Comparison of ENCODE assay signal across 21 cellular contexts in genomic region chr10:11927746-11928145, GRCh38.
DNase-seq lines count a peak whose midpoint lies in the region; ATAC-seq lines count a peak whose summit lies in the region.
"Had no signal": no experiment of that assay in that cellular context is flagged by ENCODE, and none has a peak within 500 bp of the region (broad histone marks: within the 10 kb centered on the region; RNA-seq: fewer than 3 reads in every experiment).

No MANE protein-coding gene starts in this region.

- no peak for ATAC-seq in activated CD8-positive, alpha-beta memory T cell treated with anti-CD3 and anti-CD28 coated beads, Interleukin-2, amount 10 ng/mL, durations not matched to agents 7 days and 5 days
- ATAC-seq in activated naive CD8-positive, alpha-beta T cell treated with anti-CD3 and anti-CD28 coated beads, Interleukin-2, amount 50 U/mL, for 24 hours = no peak
- no peak for ATAC-seq in stimulated activated naive B cell treated with anti-CD40 and anti-IgM and Interleukin-4, amounts not matched to agents 10 μg/mL and 1 μg/mL and 100 μg/mL, for 72 hours (replicated peaks)
- ATAC-seq in stimulated activated memory B cell treated with anti-CD40 and anti-IgM and Interleukin-4, amounts not matched to agents 10 μg/mL and 1 μg/mL and 100 μg/mL, for 72 hours = no peak

- H3K27ac Mint-ChIP-seq in activated CD8-positive, alpha-beta memory T cell treated with anti-CD3 and anti-CD28 coated beads, Interleukin-2, amount 10 ng/mL, durations not matched to agents 7 days and 5 days = peak overlapping the region; percentile 14
- peak overlapping the region; percentile 17 for H3K27ac Mint-ChIP-seq in activated naive CD8-positive, alpha-beta T cell treated with anti-CD3 and anti-CD28 coated beads, Interleukin-2, amount 50 U/mL, for 24 hours
- H3K27ac Mint-ChIP-seq in stimulated activated naive B cell treated with anti-CD40 and anti-IgM and Interleukin-4, amounts not matched to agents 10 μg/mL and 1 μg/mL and 100 μg/mL, for 72 hours = peak overlapping the region; percentile 20
- H3K27ac Mint-ChIP-seq in stimulated activated memory B cell treated with anti-CD40 and anti-IgM and Interleukin-4, amounts not matched to agents 10 μg/mL and 1 μg/mL and 100 μg/mL, for 72 hours = no peak overlapping the region
- H3K27ac Mint-ChIP-seq: CD4-positive, alpha-beta T cell; HFFc6 had no signal

- H3K4me3 Mint-ChIP-seq in activated CD8-positive, alpha-beta memory T cell treated with anti-CD3 and anti-CD28 coated beads, Interleukin-2, amount 10 ng/mL, durations not matched to agents 7 days and 5 days = no peak overlapping the region
- no peak overlapping the region for H3K4me3 Mint-ChIP-seq in activated naive CD8-positive, alpha-beta T cell treated with anti-CD3 and anti-CD28 coated beads, Interleukin-2, amount 50 U/mL, for 24 hours
- H3K4me3 Mint-ChIP-seq in stimulated activated naive B cell treated with anti-CD40 and anti-IgM and Interleukin-4, amounts not matched to agents 10 μg/mL and 1 μg/mL and 100 μg/mL, for 72 hours = no peak overlapping the region
- no peak overlapping the region for H3K4me3 Mint-ChIP-seq in stimulated activated memory B cell treated with anti-CD40 and anti-IgM and Interleukin-4, amounts not matched to agents 10 μg/mL and 1 μg/mL and 100 μg/mL, for 72 hours
- H3K4me3 Mint-ChIP-seq: CD4-positive, alpha-beta T cell; HFFc6 had no signal

- no peaks in the 10 kb centered on the region for H3K4me1 Mint-ChIP-seq in activated CD8-positive, alpha-beta memory T cell treated with anti-CD3 and anti-CD28 coated beads, Interleukin-2, amount 10 ng/mL, durations not matched to agents 7 days and 5 days
- H3K4me1 Mint-ChIP-seq in activated naive CD8-positive, alpha-beta T cell treated with anti-CD3 and anti-CD28 coated beads, Interleukin-2, amount 50 U/mL, for 24 hours = no peaks in the 10 kb centered on the region
- H3K4me1 Mint-ChIP-seq in stimulated activated naive B cell treated with anti-CD40 and anti-IgM and Interleukin-4, amounts not matched to agents 10 μg/mL and 1 μg/mL and 100 μg/mL, for 72 hours = no peaks in the 10 kb centered on the region
- H3K4me1 Mint-ChIP-seq in stimulated activated memory B cell treated with anti-CD40 and anti-IgM and Interleukin-4, amounts not matched to agents 10 μg/mL and 1 μg/mL and 100 μg/mL, for 72 hours = no peaks in the 10 kb centered on the region

- H3K36me3 Mint-ChIP-seq in activated CD8-positive, alpha-beta memory T cell treated with anti-CD3 and anti-CD28 coated beads, Interleukin-2, amount 10 ng/mL, durations not matched to agents 7 days and 5 days = peaks cover 43% of the 10 kb centered on the region
- H3K36me3 Mint-ChIP-seq in activated naive CD8-positive, alpha-beta T cell treated with anti-CD3 and anti-CD28 coated beads, Interleukin-2, amount 50 U/mL, for 24 hours (ENCODE audit: low read depth) = peaks cover 51% of the 10 kb centered on the region
- H3K36me3 Mint-ChIP-seq in stimulated activated naive B cell treated with anti-CD40 and anti-IgM and Interleukin-4, amounts not matched to agents 10 μg/mL and 1 μg/mL and 100 μg/mL, for 72 hours = peaks cover 50 to 63% of the 10 kb centered on the region in 2 donors
- peaks cover 59% of the 10 kb centered on the region for H3K36me3 Mint-ChIP-seq in stimulated activated memory B cell treated with anti-CD40 and anti-IgM and Interleukin-4, amounts not matched to agents 10 μg/mL and 1 μg/mL and 100 μg/mL, for 72 hours

- CTCF ChIA-PET in activated CD8-positive, alpha-beta memory T cell treated with anti-CD3 and anti-CD28 coated beads, Interleukin-2, amount 10 ng/mL, durations not matched to agents 7 days and 5 days (lab: Charles Lee) = no interaction called here

- DNase-seq in activated CD8-positive, alpha-beta memory T cell treated with anti-CD3 and anti-CD28 coated beads, Interleukin-2, amount 10 ng/mL, durations not matched to agents 7 days and 5 days = no peak
- DNase-seq in activated CD8-positive, alpha-beta memory T cell treated with anti-CD3 and anti-CD28 coated beads, Interleukin-2, amount 50 U/mL, for 48 hours = no peak
- DNase-seq in LHCN-M2 (ENCODE audit: low read depth) = peak; percentile 35
- DNase-seq in activated naive CD8-positive, alpha-beta T cell treated with anti-CD3 and anti-CD28 coated beads, Interleukin-2, amount 50 U/mL, for 24 hours = no peak
- DNase-seq in stimulated activated naive B cell treated with anti-CD40 and anti-IgM and Interleukin-4, amounts not matched to agents 10 μg/mL and 1 μg/mL and 100 μg/mL, for 72 hours = no peak
- no peak for DNase-seq in Ammon's horn (ENCODE audit: low spot score)
- DNase-seq: CD4-positive, alpha-beta T cell; COR-L47; DMS53; GOT3; HFFc6; IMR-90; KG1; MM.1S; NCI-H2029; NCI-H2227 treated with DMSO at 0.1 percent for 48 hours; NCI-H526 treated with DMSO at 0.1 percent for 48 hours; PC-9; Right ventricle myocardium superior; RPMI8226 had no signal

- H3K27me3 Mint-ChIP-seq in activated CD8-positive, alpha-beta memory T cell treated with anti-CD3 and anti-CD28 coated beads, Interleukin-2, amount 10 ng/mL, durations not matched to agents 7 days and 5 days = no peaks in the 10 kb centered on the region
- no peaks in the 10 kb centered on the region for H3K27me3 Mint-ChIP-seq in activated naive CD8-positive, alpha-beta T cell treated with anti-CD3 and anti-CD28 coated beads, Interleukin-2, amount 50 U/mL, for 24 hours
- no peaks in the 10 kb centered on the region for H3K27me3 Mint-ChIP-seq in stimulated activated naive B cell treated with anti-CD40 and anti-IgM and Interleukin-4, amounts not matched to agents 10 μg/mL and 1 μg/mL and 100 μg/mL, for 72 hours
- no peaks in the 10 kb centered on the region for H3K27me3 Mint-ChIP-seq in stimulated activated memory B cell treated with anti-CD40 and anti-IgM and Interleukin-4, amounts not matched to agents 10 μg/mL and 1 μg/mL and 100 μg/mL, for 72 hours
- H3K27me3 Mint-ChIP-seq: CD4-positive, alpha-beta T cell had no signal

- no peaks in the 10 kb centered on the region for H3K9me3 Mint-ChIP-seq in activated CD8-positive, alpha-beta memory T cell treated with anti-CD3 and anti-CD28 coated beads, Interleukin-2, amount 10 ng/mL, durations not matched to agents 7 days and 5 days (ENCODE audit: low read depth)
- H3K9me3 Mint-ChIP-seq in activated naive CD8-positive, alpha-beta T cell treated with anti-CD3 and anti-CD28 coated beads, Interleukin-2, amount 50 U/mL, for 24 hours = no peaks in the 10 kb centered on the region
- H3K9me3 Mint-ChIP-seq in stimulated activated naive B cell treated with anti-CD40 and anti-IgM and Interleukin-4, amounts not matched to agents 10 μg/mL and 1 μg/mL and 100 μg/mL, for 72 hours = no peaks in the 10 kb centered on the region
- no peaks in the 10 kb centered on the region for H3K9me3 Mint-ChIP-seq in stimulated activated memory B cell treated with anti-CD40 and anti-IgM and Interleukin-4, amounts not matched to agents 10 μg/mL and 1 μg/mL and 100 μg/mL, for 72 hours
- H3K9me3 Mint-ChIP-seq: CD4-positive, alpha-beta T cell; HFFc6 had no signal
